1 cellular context compared by ENCODE assay signal in genomic region chr10:54469587-54470323, GRCh38.
TF ChIP-seq lines count a peak whose summit lies in the region.

No MANE protein-coding gene starts in this region.

TF ChIP-seq in GM23338, 12 proteins besides CTCF, POLR2A, EP300 and RAD21 (continued from another document):
- TF ChIP-seq, protein P1, sequence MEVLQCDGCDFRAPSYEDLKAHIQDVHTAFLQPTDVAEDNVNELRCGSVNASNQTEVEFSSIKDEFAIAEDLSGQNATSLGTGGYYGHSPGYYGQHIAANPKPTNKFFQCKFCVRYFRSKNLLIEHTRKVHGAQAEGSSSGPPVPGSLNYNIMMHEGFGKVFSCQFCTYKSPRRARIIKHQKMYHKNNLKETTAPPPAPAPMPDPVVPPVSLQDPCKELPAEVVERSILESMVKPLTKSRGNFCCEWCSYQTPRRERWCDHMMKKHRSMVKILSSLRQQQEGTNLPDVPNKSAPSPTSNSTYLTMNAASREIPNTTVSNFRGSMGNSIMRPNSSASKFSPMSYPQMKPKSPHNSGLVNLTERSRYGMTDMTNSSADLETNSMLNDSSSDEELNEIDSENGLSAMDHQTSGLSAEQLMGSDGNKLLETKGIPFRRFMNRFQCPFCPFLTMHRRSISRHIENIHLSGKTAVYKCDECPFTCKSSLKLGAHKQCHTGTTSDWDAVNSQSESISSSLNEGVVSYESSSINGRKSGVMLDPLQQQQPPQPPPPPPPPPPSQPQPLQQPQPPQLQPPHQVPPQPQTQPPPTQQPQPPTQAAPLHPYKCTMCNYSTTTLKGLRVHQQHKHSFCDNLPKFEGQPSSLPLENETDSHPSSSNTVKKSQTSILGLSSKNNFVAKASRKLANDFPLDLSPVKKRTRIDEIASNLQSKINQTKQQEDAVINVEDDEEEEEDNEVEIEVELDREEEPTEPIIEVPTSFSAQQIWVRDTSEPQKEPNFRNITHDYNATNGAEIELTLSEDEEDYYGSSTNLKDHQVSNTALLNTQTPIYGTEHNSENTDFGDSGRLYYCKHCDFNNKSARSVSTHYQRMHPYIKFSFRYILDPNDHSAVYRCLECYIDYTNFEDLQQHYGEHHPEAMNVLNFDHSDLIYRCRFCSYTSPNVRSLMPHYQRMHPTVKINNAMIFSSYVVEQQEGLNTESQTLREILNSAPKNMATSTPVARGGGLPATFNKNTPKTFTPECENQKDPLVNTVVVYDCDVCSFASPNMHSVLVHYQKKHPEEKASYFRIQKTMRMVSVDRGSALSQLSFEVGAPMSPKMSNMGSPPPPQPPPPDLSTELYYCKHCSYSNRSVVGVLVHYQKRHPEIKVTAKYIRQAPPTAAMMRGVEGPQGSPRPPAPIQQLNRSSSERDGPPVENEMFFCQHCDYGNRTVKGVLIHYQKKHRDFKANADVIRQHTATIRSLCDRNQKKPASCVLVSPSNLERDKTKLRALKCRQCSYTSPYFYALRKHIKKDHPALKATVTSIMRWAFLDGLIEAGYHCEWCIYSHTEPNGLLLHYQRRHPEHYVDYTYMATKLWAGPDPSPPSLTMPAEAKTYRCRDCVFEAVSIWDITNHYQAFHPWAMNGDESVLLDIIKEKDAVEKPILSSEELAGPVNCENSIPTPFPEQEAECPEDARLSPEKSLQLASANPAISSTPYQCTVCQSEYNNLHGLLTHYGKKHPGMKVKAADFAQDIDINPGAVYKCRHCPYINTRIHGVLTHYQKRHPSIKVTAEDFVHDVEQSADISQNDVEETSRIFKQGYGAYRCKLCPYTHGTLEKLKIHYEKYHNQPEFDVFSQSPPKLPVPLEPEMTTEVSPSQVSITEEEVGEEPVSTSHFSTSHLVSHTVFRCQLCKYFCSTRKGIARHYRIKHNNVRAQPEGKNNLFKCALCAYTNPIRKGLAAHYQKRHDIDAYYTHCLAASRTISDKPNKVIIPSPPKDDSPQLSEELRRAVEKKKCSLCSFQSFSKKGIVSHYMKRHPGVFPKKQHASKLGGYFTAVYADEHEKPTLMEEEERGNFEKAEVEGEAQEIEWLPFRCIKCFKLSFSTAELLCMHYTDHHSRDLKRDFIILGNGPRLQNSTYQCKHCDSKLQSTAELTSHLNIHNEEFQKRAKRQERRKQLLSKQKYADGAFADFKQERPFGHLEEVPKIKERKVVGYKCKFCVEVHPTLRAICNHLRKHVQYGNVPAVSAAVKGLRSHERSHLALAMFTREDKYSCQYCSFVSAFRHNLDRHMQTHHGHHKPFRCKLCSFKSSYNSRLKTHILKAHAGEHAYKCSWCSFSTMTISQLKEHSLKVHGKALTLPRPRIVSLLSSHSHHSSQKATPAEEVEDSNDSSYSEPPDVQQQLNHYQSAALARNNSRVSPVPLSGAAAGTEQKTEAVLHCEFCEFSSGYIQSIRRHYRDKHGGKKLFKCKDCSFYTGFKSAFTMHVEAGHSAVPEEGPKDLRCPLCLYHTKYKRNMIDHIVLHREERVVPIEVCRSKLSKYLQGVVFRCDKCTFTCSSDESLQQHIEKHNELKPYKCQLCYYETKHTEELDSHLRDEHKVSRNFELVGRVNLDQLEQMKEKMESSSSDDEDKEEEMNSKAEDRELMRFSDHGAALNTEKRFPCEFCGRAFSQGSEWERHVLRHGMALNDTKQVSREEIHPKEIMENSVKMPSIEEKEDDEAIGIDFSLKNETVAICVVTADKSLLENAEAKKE (CRISPR knock-in tag; IDR thresholded peaks at IDR 0.05), result no peak
- TF ChIP-seq ETS1 (IDR thresholded peaks at IDR 0.05) (no peak), STAT1 (IDR thresholded peaks at IDR 0.05; ENCODE audit: unreplicated experiment) (no peak), EZH2phosphoT487 (IDR thresholded peaks at IDR 0.05; ENCODE audit: unreplicated experiment) (no peak), ZNF331 (CRISPR knock-in tag; IDR thresholded peaks at IDR 0.05; ENCODE audit: low read depth) (no peak), ZNF114 (CRISPR knock-in tag; IDR thresholded peaks at IDR 0.05) (no peak), JUNB (IDR thresholded peaks at IDR 0.05; ENCODE audit: unreplicated experiment) (no peak), NANOG (IDR thresholded peaks at IDR 0.05; ENCODE audit: borderline replicate concordance) (no peak), POLR2AphosphoS5 (IDR thresholded peaks at IDR 0.05; ENCODE audit: low read depth) (no peak)
- TF ChIP-seq, protein P2, sequence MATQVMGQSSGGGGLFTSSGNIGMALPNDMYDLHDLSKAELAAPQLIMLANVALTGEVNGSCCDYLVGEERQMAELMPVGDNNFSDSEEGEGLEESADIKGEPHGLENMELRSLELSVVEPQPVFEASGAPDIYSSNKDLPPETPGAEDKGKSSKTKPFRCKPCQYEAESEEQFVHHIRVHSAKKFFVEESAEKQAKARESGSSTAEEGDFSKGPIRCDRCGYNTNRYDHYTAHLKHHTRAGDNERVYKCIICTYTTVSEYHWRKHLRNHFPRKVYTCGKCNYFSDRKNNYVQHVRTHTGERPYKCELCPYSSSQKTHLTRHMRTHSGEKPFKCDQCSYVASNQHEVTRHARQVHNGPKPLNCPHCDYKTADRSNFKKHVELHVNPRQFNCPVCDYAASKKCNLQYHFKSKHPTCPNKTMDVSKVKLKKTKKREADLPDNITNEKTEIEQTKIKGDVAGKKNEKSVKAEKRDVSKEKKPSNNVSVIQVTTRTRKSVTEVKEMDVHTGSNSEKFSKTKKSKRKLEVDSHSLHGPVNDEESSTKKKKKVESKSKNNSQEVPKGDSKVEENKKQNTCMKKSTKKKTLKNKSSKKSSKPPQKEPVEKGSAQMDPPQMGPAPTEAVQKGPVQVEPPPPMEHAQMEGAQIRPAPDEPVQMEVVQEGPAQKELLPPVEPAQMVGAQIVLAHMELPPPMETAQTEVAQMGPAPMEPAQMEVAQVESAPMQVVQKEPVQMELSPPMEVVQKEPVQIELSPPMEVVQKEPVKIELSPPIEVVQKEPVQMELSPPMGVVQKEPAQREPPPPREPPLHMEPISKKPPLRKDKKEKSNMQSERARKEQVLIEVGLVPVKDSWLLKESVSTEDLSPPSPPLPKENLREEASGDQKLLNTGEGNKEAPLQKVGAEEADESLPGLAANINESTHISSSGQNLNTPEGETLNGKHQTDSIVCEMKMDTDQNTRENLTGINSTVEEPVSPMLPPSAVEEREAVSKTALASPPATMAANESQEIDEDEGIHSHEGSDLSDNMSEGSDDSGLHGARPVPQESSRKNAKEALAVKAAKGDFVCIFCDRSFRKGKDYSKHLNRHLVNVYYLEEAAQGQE (IDR thresholded peaks at IDR 0.05; ENCODE audit: unreplicated experiment), result no peak
